ENCODE assay signal across 9 cellular contexts in the genomic region with DNA sequence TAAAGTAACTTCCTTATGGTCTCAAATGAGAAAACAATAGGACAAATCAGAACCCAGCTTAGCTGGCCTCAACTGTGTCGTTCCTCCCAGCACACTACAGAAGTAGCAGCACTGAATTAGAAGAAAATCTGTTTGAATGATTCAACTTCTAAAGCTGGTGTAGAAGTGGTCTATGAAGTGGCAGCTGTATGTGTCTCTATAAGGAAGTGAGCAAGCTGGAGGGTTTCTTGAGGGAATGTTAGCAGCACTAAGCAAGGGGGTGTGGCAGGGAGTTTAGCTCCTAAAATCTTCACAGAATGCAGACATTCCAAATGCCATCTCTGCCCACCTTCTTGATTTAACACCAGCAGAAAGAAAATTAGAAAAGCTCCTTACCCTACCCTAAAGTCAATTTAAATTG. TPM values are rescaled to one million over a fixed set of nuclear protein-coding genes. Genes with fewer than 3 reads are reported as not detected.
A peak's percentile ranks its signal among the peaks of the same experiment; 100 is the strongest.
DNase-seq lines count a peak whose midpoint lies in the region; ATAC-seq, FAIRE-seq and TF ChIP-seq lines count a peak whose summit lies in the region.
"Had no signal": no experiment of that assay in that cellular context is flagged by ENCODE, and none has a peak within 500 bp of the region (broad histone marks: within the 10 kb centered on the region; RNA-seq: fewer than 3 reads in every experiment).

No MANE protein-coding gene starts in this region.

- 0% methylated on average over 1 of the region's 1 CpG for WGBS in aorta, 2 donors

- intact Hi-C loops in left ventricle myocardium inferior (cut with micrococcal nuclease) (no loop called here), Right ventricle myocardium superior (cut with DNase I) (loop anchor here (10.0 kb wide), 1 partner anchor 56 kb away; no protein-coding TSS in a partner anchor), lower lobe of right lung (cut with DNase I) (loop anchor here (10.0 kb wide), 1 partner anchor 64 kb away; no protein-coding TSS in a partner anchor), aorta (cut with DNase I) (loop anchor here (5.0 to 10.0 kb wide), 3 partner anchors 92 to 177 kb away; partner anchors contain the start of gene SMC5 (in 1 of the 2))

- peak overlapping the region; percentile 100 for H3K9ac ChIP-seq in astrocyte (ENCODE audit: low read length)

- H3K79me2 ChIP-seq in astrocyte (ENCODE audit: insufficient read depth, low read length), result peaks cover 75% of the 10 kb centered on the region

- H3K4me3 ChIP-seq in left ventricle myocardium inferior (peak overlapping the region; percentile 88), astrocyte (ENCODE audit: insufficient read depth, low read depth, low read length) (peak overlapping the region; percentile 97), lower lobe of right lung (peak overlapping the region; percentile 75), aorta (ENCODE audit: low read length in 2 of 2) (peak overlapping the region; percentile 83 to 88)

- FAIRE-seq in astrocyte (lab: Jason Lieb, UNC), result no peak

- no peak for DNase-seq in left ventricle myocardium inferior
- no peak for DNase-seq in Right ventricle myocardium superior
- DNase-seq in astrocyte (ENCODE audit: low read depth), result peak; percentile 60
- no peak for DNase-seq in lower lobe of right lung
- DNase-seq in aorta, result no peak
- no peak for DNase-seq in 8988T
- DNase-seq in mesothelial cell of epicardium (ENCODE audit: low spot score in 2 of 2, unreplicated experiment in 2 of 2), result no peak
- DNase-seq in NOMO-1 (lab: John Stamatoyannopoulos, UW; ENCODE audit: unreplicated experiment in 2 of 2), result no peak
- DNase-seq: NCI-H1930 had no signal

- no peaks in the 10 kb centered on the region for H3K9me3 ChIP-seq in left ventricle myocardium inferior (replicated peaks)
- no peaks in the 10 kb centered on the region for H3K9me3 ChIP-seq in astrocyte (ENCODE audit: insufficient read depth, low read depth, low read length)
- no peaks in the 10 kb centered on the region for H3K9me3 ChIP-seq in lower lobe of right lung
- no peaks in the 10 kb centered on the region for H3K9me3 ChIP-seq in aorta (ENCODE audit: control insufficient read depth, low read length)

- H3K4me1 ChIP-seq in left ventricle myocardium inferior, result peaks cover 82% of the 10 kb centered on the region
- peaks cover 50% of the 10 kb centered on the region for H3K4me1 ChIP-seq in astrocyte (ENCODE audit: insufficient read depth, low read length)
- H3K4me1 ChIP-seq in lower lobe of right lung, result peaks cover 63% of the 10 kb centered on the region
- H3K4me1 ChIP-seq in aorta (ENCODE audit: control insufficient read depth in 1 of 2, insufficient read depth in 2 of 2, low read length in 2 of 2), result peaks cover 3 to 11% of the 10 kb centered on the region in 2 donors

- TF ChIP-seq CTCF in left ventricle myocardium inferior (IDR thresholded peaks at IDR 0.05; ENCODE audit: borderline replicate concordance) (no peak), astrocyte (IDR thresholded peaks at IDR 0.05; ENCODE audit: insufficient read depth, low read depth, low read length) (no peak), lower lobe of right lung (IDR thresholded peaks at IDR 0.05) (no peak), mesothelial cell of epicardium (IDR thresholded peaks at IDR 0.05; ENCODE audit: unreplicated experiment) (no peak)

- H3K9me3 Mint-ChIP-seq in astrocyte (ENCODE audit: unreplicated experiment) (peaks cover 7% of the 10 kb centered on the region), mesothelial cell of epicardium (no peaks in the 10 kb centered on the region)

- H3K27me3 ChIP-seq in left ventricle myocardium inferior (ENCODE audit: low read depth), result no peaks in the 10 kb centered on the region
- no peaks in the 10 kb centered on the region for H3K27me3 ChIP-seq in astrocyte (ENCODE audit: insufficient read depth, low read length)
- no peaks in the 10 kb centered on the region for H3K27me3 ChIP-seq in lower lobe of right lung (ENCODE audit: low read depth)
- H3K27me3 ChIP-seq in aorta (ENCODE audit: control insufficient read depth in 1 of 2, insufficient read depth in 2 of 2, low read length in 1 of 2), result no peaks in the 10 kb centered on the region

- H3K36me3 Mint-ChIP-seq in astrocyte (ENCODE audit: low read depth, unreplicated experiment) (no peaks in the 10 kb centered on the region), mesothelial cell of epicardium (no peaks in the 10 kb centered on the region)

- H3K27ac ChIP-seq in left ventricle myocardium inferior (replicated peaks) (peak overlapping the region; percentile 100), astrocyte (ENCODE audit: low read depth, low read length) (peak overlapping the region; percentile 99), lower lobe of right lung (peak overlapping the region; percentile 100), aorta (ENCODE audit: low read depth in 1 of 2, low read length in 2 of 2) (no peak overlapping the region)

- no peak for ATAC-seq in Right ventricle myocardium superior (ENCODE audit: poor library complexity)
- no peak for ATAC-seq in lower lobe of right lung
- no peak for ATAC-seq in aorta (ENCODE audit: low FRiP score)

- no peak overlapping the region for H3K27ac Mint-ChIP-seq in astrocyte (ENCODE audit: unreplicated experiment)
- H3K27ac Mint-ChIP-seq in mesothelial cell of epicardium, result no peak overlapping the region

- no peak overlapping the region for H2AFZ ChIP-seq in astrocyte (ENCODE audit: low read depth, low read length)

- H3K4me3 Mint-ChIP-seq in astrocyte (ENCODE audit: unreplicated experiment), result peak overlapping the region; percentile 73
- H3K4me3 Mint-ChIP-seq in mesothelial cell of epicardium, result no peak overlapping the region

- peaks cover 33% of the 10 kb centered on the region for H3K4me1 Mint-ChIP-seq in astrocyte (ENCODE audit: low read depth, unreplicated experiment)
- H3K4me1 Mint-ChIP-seq in mesothelial cell of epicardium, result peaks cover 61% of the 10 kb centered on the region

- peak overlapping the region; percentile 88 for H3K4me2 ChIP-seq in astrocyte (ENCODE audit: low read length)

- no peaks in the 10 kb centered on the region for H3K27me3 Mint-ChIP-seq in astrocyte (ENCODE audit: low read depth, unreplicated experiment)
- H3K27me3 Mint-ChIP-seq in mesothelial cell of epicardium (ENCODE audit: low read depth), result peaks cover 32% of the 10 kb centered on the region

- H4K20me1 ChIP-seq in astrocyte (ENCODE audit: insufficient read depth, low read length), result peaks cover 11% of the 10 kb centered on the region

- H3K36me3 ChIP-seq in left ventricle myocardium inferior (no peaks in the 10 kb centered on the region), astrocyte (ENCODE audit: insufficient read depth, low read length) (no peaks in the 10 kb centered on the region), lower lobe of right lung (peaks cover 9% of the 10 kb centered on the region), aorta (ENCODE audit: control insufficient read depth in 1 of 2, insufficient read depth in 2 of 2, low read length in 1 of 2) (peaks cover 0 to 5% of the 10 kb centered on the region in 2 donors)

RNA-seq across cellular contexts. Expression of gene KLF9, which starts 4.1 kb away (rescaled TPM):
- 52.8 TPM for total RNA-seq in left ventricle myocardium inferior
- total RNA-seq in Right ventricle myocardium superior, result 50.9 TPM
- total RNA-seq in astrocyte, result 4.7 and 4.9 TPM in 2 replicates
- 76.9 TPM for total RNA-seq in lower lobe of right lung
- 100 to 1,000 TPM in 1 of 2 donors, 10 to 100 TPM in 1; 38.4 to 122 TPM for total RNA-seq in aorta
- polyA plus RNA-seq in aorta, result 10 to 100 TPM; 31.4 to 53.3 TPM
- total RNA-seq in mesothelial cell of epicardium, result 3.4 to 3.7 TPM (median 3.6 TPM) in 3 replicates

Comparison
In these comparisons a context has a peak if more than half of its experiments do, and no peak if none do; other contexts are left out.
1. H3K27ac ChIP-seq: peak in left ventricle myocardium inferior (single experiment), astrocyte (single experiment) and lower lobe of right lung (single experiment); none in aorta (0 of 2).
2. Peak in every context shown above with its lines, with median percentiles within 50 percentile points of each other: H3K4me3 ChIP-seq.